In the genomic region with DNA sequence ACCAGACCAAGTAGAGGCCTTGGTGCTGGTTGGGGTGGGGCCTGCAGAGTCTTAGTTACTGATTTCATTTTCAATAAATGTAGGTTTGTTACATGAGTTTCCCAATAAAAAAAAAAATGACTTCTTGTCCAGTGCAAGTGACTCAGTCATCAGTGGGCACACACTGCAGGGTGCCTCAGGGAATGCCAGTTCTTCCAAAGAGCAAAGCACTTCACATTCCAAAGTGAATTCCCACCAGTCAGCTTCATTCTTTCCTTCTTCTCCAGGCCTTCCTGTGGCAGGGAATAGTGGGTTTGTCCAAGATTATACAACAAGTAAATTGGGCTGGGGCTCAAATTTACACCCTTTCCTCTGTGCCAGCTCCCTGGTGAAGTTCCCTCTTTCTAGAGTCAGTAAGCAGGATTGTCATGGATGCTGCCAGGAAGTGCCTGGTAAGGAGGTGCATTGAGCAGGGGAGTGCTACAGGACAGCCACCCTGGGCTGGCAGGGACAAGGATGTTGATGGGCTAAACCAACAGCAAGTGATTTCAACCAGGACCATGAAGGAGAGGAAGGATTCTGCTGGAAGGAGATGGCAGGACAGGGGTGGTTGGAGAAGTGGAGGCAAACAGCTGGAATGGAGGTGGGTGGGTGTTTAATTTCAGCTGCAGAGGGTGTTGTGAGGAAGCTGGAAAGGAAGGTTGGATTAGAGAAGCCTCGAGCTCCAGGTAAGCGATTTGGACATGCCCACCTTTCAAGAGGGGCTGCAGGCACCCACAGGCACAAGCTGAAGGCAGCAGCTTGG, we compare ENCODE assay signal across 1 cellular context.
TF ChIP-seq lines count a peak whose summit lies in the region.

No MANE protein-coding gene starts in this region.

TF ChIP-seq in GM12878, 131 proteins besides CTCF, POLR2A, EP300 and RAD21:
- TF ChIP-seq, protein P1, sequence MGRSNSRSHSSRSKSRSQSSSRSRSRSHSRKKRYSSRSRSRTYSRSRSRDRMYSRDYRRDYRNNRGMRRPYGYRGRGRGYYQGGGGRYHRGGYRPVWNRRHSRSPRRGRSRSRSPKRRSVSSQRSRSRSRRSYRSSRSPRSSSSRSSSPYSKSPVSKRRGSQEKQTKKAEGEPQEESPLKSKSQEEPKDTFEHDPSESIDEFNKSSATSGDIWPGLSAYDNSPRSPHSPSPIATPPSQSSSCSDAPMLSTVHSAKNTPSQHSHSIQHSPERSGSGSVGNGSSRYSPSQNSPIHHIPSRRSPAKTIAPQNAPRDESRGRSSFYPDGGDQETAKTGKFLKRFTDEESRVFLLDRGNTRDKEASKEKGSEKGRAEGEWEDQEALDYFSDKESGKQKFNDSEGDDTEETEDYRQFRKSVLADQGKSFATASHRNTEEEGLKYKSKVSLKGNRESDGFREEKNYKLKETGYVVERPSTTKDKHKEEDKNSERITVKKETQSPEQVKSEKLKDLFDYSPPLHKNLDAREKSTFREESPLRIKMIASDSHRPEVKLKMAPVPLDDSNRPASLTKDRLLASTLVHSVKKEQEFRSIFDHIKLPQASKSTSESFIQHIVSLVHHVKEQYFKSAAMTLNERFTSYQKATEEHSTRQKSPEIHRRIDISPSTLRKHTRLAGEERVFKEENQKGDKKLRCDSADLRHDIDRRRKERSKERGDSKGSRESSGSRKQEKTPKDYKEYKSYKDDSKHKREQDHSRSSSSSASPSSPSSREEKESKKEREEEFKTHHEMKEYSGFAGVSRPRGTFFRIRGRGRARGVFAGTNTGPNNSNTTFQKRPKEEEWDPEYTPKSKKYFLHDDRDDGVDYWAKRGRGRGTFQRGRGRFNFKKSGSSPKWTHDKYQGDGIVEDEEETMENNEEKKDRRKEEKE (IDR thresholded peaks at IDR 0.05) = no peak
- TF ChIP-seq BRCA1 (IDR thresholded peaks at IDR 0.05; ENCODE audit: low read depth, low read length) (no peak), CHD1 (IDR thresholded peaks at IDR 0.05; ENCODE audit: low read depth, low read length) (no peak), SMARCA5 (IDR thresholded peaks at IDR 0.05) (no peak)
- TF ChIP-seq, protein P2, sequence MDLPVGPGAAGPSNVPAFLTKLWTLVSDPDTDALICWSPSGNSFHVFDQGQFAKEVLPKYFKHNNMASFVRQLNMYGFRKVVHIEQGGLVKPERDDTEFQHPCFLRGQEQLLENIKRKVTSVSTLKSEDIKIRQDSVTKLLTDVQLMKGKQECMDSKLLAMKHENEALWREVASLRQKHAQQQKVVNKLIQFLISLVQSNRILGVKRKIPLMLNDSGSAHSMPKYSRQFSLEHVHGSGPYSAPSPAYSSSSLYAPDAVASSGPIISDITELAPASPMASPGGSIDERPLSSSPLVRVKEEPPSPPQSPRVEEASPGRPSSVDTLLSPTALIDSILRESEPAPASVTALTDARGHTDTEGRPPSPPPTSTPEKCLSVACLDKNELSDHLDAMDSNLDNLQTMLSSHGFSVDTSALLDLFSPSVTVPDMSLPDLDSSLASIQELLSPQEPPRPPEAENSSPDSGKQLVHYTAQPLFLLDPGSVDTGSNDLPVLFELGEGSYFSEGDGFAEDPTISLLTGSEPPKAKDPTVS (IDR thresholded peaks at IDR 0.05; ENCODE audit: low read depth, low read length) = no peak
